ENCODE assay signal across 30 cellular contexts in genomic region chr2:151439127-151439526, GRCh38.
"Had no signal": no experiment of that assay in that cellular context is flagged by ENCODE, and none has a peak within 500 bp of the region (broad histone marks: within the 10 kb centered on the region; RNA-seq: fewer than 3 reads in every experiment).

No MANE protein-coding gene starts in this region.

- ATAC-seq: activated CD4-positive, CD25-positive, alpha-beta regulatory T cell treated with anti-CD3 and anti-CD28 coated beads, Interleukin-2, amount 50 U/mL, for 24 hours; activated CD8-positive, alpha-beta memory T cell treated with anti-CD3 and anti-CD28 coated beads, Interleukin-2, amount 10 ng/mL, durations not matched to agents 7 days and 5 days; activated CD8-positive, alpha-beta T cell treated with anti-CD3 and anti-CD28 coated beads, Interleukin-2, amount 10 ng/mL, durations not matched to agents 7 days and 5 days; esophagus mucosa; T-helper 17 cell had no signal

- H3K4me1 Mint-ChIP-seq: activated B cell treated with CpG ODN at 0.5 μM for 24 hours, endodermal cell had no signal

- H3K27me3 Mint-ChIP-seq: activated B cell treated with CpG ODN at 0.5 μM for 24 hours; activated CD4-positive, alpha-beta memory T cell treated with anti-CD3 and anti-CD28 coated beads for 36 hours; activated CD4-positive, alpha-beta T cell treated with anti-CD3 and anti-CD28 coated beads, Interleukin-2, amount 10 ng/mL, durations not matched to agents 24 days and 14 days; activated CD8-positive, alpha-beta memory T cell treated with anti-CD3 and anti-CD28 coated beads, Interleukin-2, amount 10 ng/mL, durations not matched to agents 7 days and 5 days; activated naive CD8-positive, alpha-beta T cell; central memory CD8-positive, alpha-beta T cell; dendritic cell treated with granulocyte-macrophage colony-stimulating factor and Interleukin-4, amounts not matched to agents 40 ng/mL and 50 ng/mL, for 4 days; T-helper 17 cell had no signal

- H3K27ac ChIP-seq: brain microvascular endothelial cell, dorsolateral prefrontal cortex, WERI-Rb-1 had no signal

- H3K27ac Mint-ChIP-seq: activated B cell treated with CpG ODN at 0.5 μM for 24 hours; activated CD4-positive, alpha-beta memory T cell treated with anti-CD3 and anti-CD28 coated beads for 36 hours; activated CD4-positive, alpha-beta T cell treated with anti-CD3 and anti-CD28 coated beads, Interleukin-2, amount 10 ng/mL, durations not matched to agents 24 days and 14 days; activated CD8-positive, alpha-beta memory T cell treated with anti-CD3 and anti-CD28 coated beads, Interleukin-2, amount 10 ng/mL, durations not matched to agents 7 days and 5 days; activated CD8-positive, alpha-beta T cell treated with anti-CD3 and anti-CD28 coated beads, Interleukin-2, amount 10 ng/mL, durations not matched to agents 7 days and 5 days; activated naive CD8-positive, alpha-beta T cell; activated T-helper 1 cell treated with anti-CD3 and anti-CD28 coated beads, Interleukin-12 subunit alpha, Interleukin-12 subunit beta, Interleukin-2, Interleukin-4 antibody, amounts not matched to agents 30 ng/mL and 10 ng/mL and 1 ng/mL, durations not matched to agents 14 hours and 24 hours and 36 hours; activated T-helper 2 cell treated with anti-CD3 and anti-CD28 coated beads, Interferon-gamma antibody, Interleukin-2, Interleukin-4, amounts not matched to agents 10 μg/mL and 5 μg/mL and 100 μg/mL, durations not matched to agents 14 hours and 24 hours and 36 hours; dendritic cell treated with granulocyte-macrophage colony-stimulating factor and Interleukin-4, amounts not matched to agents 40 ng/mL and 50 ng/mL, for 4 days; endodermal cell; T-helper 17 cell; T-helper 2 cell treated with Interferon-gamma antibody and Interleukin-4, amounts not matched to agents 5 μg/mL and 100 μg/mL, for 36 hours had no signal

- H3K9me3 Mint-ChIP-seq: activated B cell treated with CpG ODN at 0.5 μM for 24 hours; activated CD4-positive, alpha-beta memory T cell treated with anti-CD3 and anti-CD28 coated beads for 36 hours; activated CD4-positive, alpha-beta T cell treated with anti-CD3 and anti-CD28 coated beads, Interleukin-2, amount 10 ng/mL, durations not matched to agents 24 days and 14 days; activated T-helper 1 cell treated with anti-CD3 and anti-CD28 coated beads, Interleukin-12 subunit alpha, Interleukin-12 subunit beta, Interleukin-2, Interleukin-4 antibody, amounts not matched to agents 30 ng/mL and 10 ng/mL and 1 ng/mL, durations not matched to agents 14 hours and 24 hours and 36 hours; activated T-helper 2 cell treated with anti-CD3 and anti-CD28 coated beads, Interferon-gamma antibody, Interleukin-2, Interleukin-4, amounts not matched to agents 10 μg/mL and 5 μg/mL and 100 μg/mL, durations not matched to agents 14 hours and 24 hours and 36 hours; central memory CD8-positive, alpha-beta T cell; dendritic cell treated with granulocyte-macrophage colony-stimulating factor and Interleukin-4, amounts not matched to agents 40 ng/mL and 50 ng/mL, for 4 days; endodermal cell; T-helper 2 cell treated with Interferon-gamma antibody and Interleukin-4, amounts not matched to agents 5 μg/mL and 100 μg/mL, for 36 hours had no signal

- H3K4me3 Mint-ChIP-seq: activated B cell treated with CpG ODN at 0.5 μM for 24 hours; activated CD4-positive, alpha-beta memory T cell treated with anti-CD3 and anti-CD28 coated beads for 36 hours; activated CD4-positive, alpha-beta T cell treated with anti-CD3 and anti-CD28 coated beads, Interleukin-2, amount 10 ng/mL, durations not matched to agents 24 days and 14 days; activated CD8-positive, alpha-beta memory T cell treated with anti-CD3 and anti-CD28 coated beads, Interleukin-2, amount 10 ng/mL, durations not matched to agents 7 days and 5 days; activated CD8-positive, alpha-beta T cell treated with anti-CD3 and anti-CD28 coated beads, Interleukin-2, amount 10 ng/mL, durations not matched to agents 7 days and 5 days; activated naive CD8-positive, alpha-beta T cell; activated T-helper 1 cell treated with anti-CD3 and anti-CD28 coated beads, Interleukin-12 subunit alpha, Interleukin-12 subunit beta, Interleukin-2, Interleukin-4 antibody, amounts not matched to agents 30 ng/mL and 10 ng/mL and 1 ng/mL, durations not matched to agents 14 hours and 24 hours and 36 hours; central memory CD8-positive, alpha-beta T cell; dendritic cell treated with granulocyte-macrophage colony-stimulating factor and Interleukin-4, amounts not matched to agents 40 ng/mL and 50 ng/mL, for 4 days; endodermal cell; T-helper 17 cell; T-helper 2 cell treated with Interferon-gamma antibody and Interleukin-4, amounts not matched to agents 5 μg/mL and 100 μg/mL, for 36 hours had no signal

- H3K4me3 ChIP-seq: dorsolateral prefrontal cortex had no signal

- H3K27me3 ChIP-seq: brain microvascular endothelial cell, dorsolateral prefrontal cortex had no signal

- DNase-seq: activated B cell treated with CpG ODN at 0.5 μM for 24 hours; activated CD4-positive, alpha-beta memory T cell treated with anti-CD3 and anti-CD28 coated beads for 36 hours; activated CD4-positive, alpha-beta T cell treated with anti-CD3 and anti-CD28 coated beads, Interleukin-2, amount 10 ng/mL, durations not matched to agents 24 days and 14 days; activated CD8-positive, alpha-beta memory T cell treated with anti-CD3 and anti-CD28 coated beads, Interleukin-2, amount 10 ng/mL, durations not matched to agents 7 days and 5 days; activated CD8-positive, alpha-beta memory T cell treated with anti-CD3 and anti-CD28 coated beads, Interleukin-2, amount 50 U/mL, for 4 hours; activated CD8-positive, alpha-beta T cell treated with anti-CD3 and anti-CD28 coated beads, Interleukin-2, amount 10 ng/mL, durations not matched to agents 7 days and 5 days; activated effector memory CD4-positive, alpha-beta T cell treated with anti-CD3 and anti-CD28 coated beads, Interleukin-2, amount 50 U/mL, for 16 hours; activated naive CD4-positive, alpha-beta T cell treated with anti-CD3 and anti-CD28 coated beads, Interleukin-2, amount 50 U/mL, for 16 hours; activated T-cell treated with anti-CD3 and anti-CD28 coated beads, Interleukin-2, amount 50 U/mL, for 1 hour; activated T-cell treated with anti-CD3 and anti-CD28 coated beads, Interleukin-2, amount 50 U/mL, for 48 hours; amniotic stem cell; anterior cingulate cortex; brain microvascular endothelial cell; dorsolateral prefrontal cortex; effector memory CD4-positive, alpha-beta T cell; endodermal cell; foreskin fibroblast; head of caudate nucleus; T-helper 1 cell; T-helper 17 cell; T1000; WERI-Rb-1 had no signal
